32 cellular contexts compared by ENCODE assay signal in genomic region chr10:106401967-106402366, GRCh38.
"Had no signal": no experiment of that assay in that cellular context is flagged by ENCODE, and none has a peak within 500 bp of the region (broad histone marks: within the 10 kb centered on the region; RNA-seq: fewer than 3 reads in every experiment).

No MANE protein-coding gene starts in this region.

- H3K4me1 ChIP-seq: ascending aorta had no signal

- FAIRE-seq: bronchial epithelial cell, TTC549 had no signal

- H3K9me3 ChIP-seq: ascending aorta had no signal

- ATAC-seq: activated CD4-positive, alpha-beta T cell treated with anti-CD3 and anti-CD28 coated beads for 36 hours; activated CD4-positive, CD25-positive, alpha-beta regulatory T cell treated with anti-CD3 and anti-CD28 coated beads, Interleukin-2, amount 50 U/mL, for 24 hours; activated CD8-positive, alpha-beta memory T cell treated with anti-CD3 and anti-CD28 coated beads, Interleukin-2, amount 10 ng/mL, durations not matched to agents 7 days and 5 days; activated CD8-positive, alpha-beta T cell treated with anti-CD3 and anti-CD28 coated beads, Interleukin-2, amount 10 ng/mL, durations not matched to agents 7 days and 5 days; activated naive CD8-positive, alpha-beta T cell treated with anti-CD3 and anti-CD28 coated beads, Interleukin-2, amount 50 U/mL, for 24 hours had no signal

- DNase-seq: activated CD4-positive, alpha-beta memory T cell treated with anti-CD3 and anti-CD28 coated beads, Interleukin-2, amount 10 ng/mL, durations not matched to agents 7 days and 5 days; activated CD4-positive, alpha-beta T cell treated with anti-CD3 and anti-CD28 coated beads for 1 hour; activated CD4-positive, alpha-beta T cell treated with anti-CD3 and anti-CD28 coated beads for 36 hours; activated CD4-positive, alpha-beta T cell treated with anti-CD3 and anti-CD28 coated beads for 48 hours; activated CD4-positive, alpha-beta T cell treated with anti-CD3 and anti-CD28 coated beads, Interleukin-2, amount 10 ng/mL, durations not matched to agents 7 days and 5 days; activated CD4-positive, alpha-beta T cell treated with anti-CD3 and anti-CD28 coated beads, Interleukin-2, amount 50 U/mL, for 48 hours; activated CD4-positive, CD25-positive, alpha-beta regulatory T cell; activated CD8-positive, alpha-beta memory T cell treated with anti-CD3 and anti-CD28 coated beads for 24 hours; activated CD8-positive, alpha-beta memory T cell treated with anti-CD3 and anti-CD28 coated beads, Interleukin-2, amount 10 ng/mL, durations not matched to agents 7 days and 5 days; activated CD8-positive, alpha-beta memory T cell treated with anti-CD3 and anti-CD28 coated beads, Interleukin-2, amount 50 U/mL, for 48 hours; activated CD8-positive, alpha-beta T cell treated with anti-CD3 and anti-CD28 coated beads, Interleukin-2, amount 10 ng/mL, durations not matched to agents 7 days and 5 days; activated effector memory CD4-positive, alpha-beta T cell treated with Interleukin-2 at 50 U/mL for 16 hours; activated gamma-delta T cell; activated naive CD4-positive, alpha-beta T cell treated with anti-CD3 and anti-CD28 coated beads, Interleukin-2, amount 10 ng/mL, durations not matched to agents 7 days and 5 days; activated naive CD4-positive, alpha-beta T cell treated with Interleukin-2 at 50 U/mL for 16 hours; activated naive CD8-positive, alpha-beta T cell treated with anti-CD3 and anti-CD28 coated beads, Interleukin-2, amount 10 ng/mL, durations not matched to agents 7 days and 5 days; activated naive CD8-positive, alpha-beta T cell treated with anti-CD3 and anti-CD28 coated beads, Interleukin-2, amount 50 U/mL, for 24 hours; activated T-cell treated with anti-CD3 and anti-CD28 coated beads, Interleukin-2, amount 50 U/mL, for 24 hours; activated T-cell treated with anti-CD3 and anti-CD28 coated beads, Interleukin-2, amount 50 U/mL, for 48 hours; amygdala; anterior cingulate cortex; caudate nucleus; cerebellar nuclear complex; T-helper 1 cell; T-helper 2 cell; T-helper 9 cell had no signal

- H3K36me3 ChIP-seq: ascending aorta, cardiac muscle cell had no signal

- H3K27ac ChIP-seq: ascending aorta, cardiac muscle cell, VCaP had no signal

- H3K27me3 ChIP-seq: ascending aorta, cardiac muscle cell had no signal

- H3K4me3 ChIP-seq: ascending aorta, cardiac muscle cell had no signal
